In genomic region chrX:21373637-21374162, GRCh38 we compare ENCODE assay signal across 8 cellular contexts. TPM values are rescaled to one million over a fixed set of nuclear protein-coding genes. Genes with fewer than 3 reads are reported as not detected.
DNase-seq lines count a peak whose midpoint lies in the region; ATAC-seq and TF ChIP-seq lines count a peak whose summit lies in the region.

No MANE protein-coding gene starts in this region.

- H3K4me2 ChIP-seq in PC-3 (ENCODE audit: low read length): peak overlapping the region; percentile 75

- H3K4me1 Mint-ChIP-seq in brain: peaks cover 21% of the 10 kb centered on the region
- peaks cover 26% of the 10 kb centered on the region for H3K4me1 Mint-ChIP-seq in stimulated activated naive CD8-positive, alpha-beta T cell treated with anti-CD3 and anti-CD28 coated beads, Interleukin-15, Interleukin-2, amounts not matched to agents 100 ng/mL and 50 ng/mL, for 24 hours (ENCODE audit: low read depth)

- peak; percentile 35 for ATAC-seq in HG02852 (IDR thresholded peaks at IDR 0.05; ENCODE audit: unreplicated experiment)
- peak; percentile 58 for ATAC-seq in PC-3
- ATAC-seq in right lobe of liver: peak; percentile 59 to 64 (median 62)

- peak overlapping the region; percentile 81 to 92 (median 86) for H3K4me3 Mint-ChIP-seq in brain
- peak overlapping the region; percentile 71 for H3K4me3 Mint-ChIP-seq in stimulated activated naive CD8-positive, alpha-beta T cell treated with anti-CD3 and anti-CD28 coated beads, Interleukin-15, Interleukin-2, amounts not matched to agents 100 ng/mL and 50 ng/mL, for 24 hours

- no peak for TF ChIP-seq POLR2A in right lobe of liver (IDR thresholded peaks at IDR 0.05)

- no peaks in the 10 kb centered on the region for H3F3A ChIP-seq in PC-3 (ENCODE audit: low read length, unreplicated experiment)

- DNase-seq in NCI-H510A treated with DMSO at 0.1 percent for 48 hours (lab: John Stamatoyannopoulos, UW) (peak; percentile 27), NCI-H510A (lab: John Stamatoyannopoulos, UW) (no peak), PC-3 (no peak), right lobe of liver (peak in 2 of 3 donors; percentile 27 to 41), NCI-H1930 (lab: John Stamatoyannopoulos, UW) (no peak)

- CTCF ChIA-PET in PC-3 (lab: Charles Lee): no interaction called here

- 67% methylated on average over 8 of the region's 50 CpGs for WGBS in right lobe of liver (ENCODE audit: insufficient coverage, low coverage, low lambda C conversion rate, missing lambda C conversion rate)

- H3K27ac ChIP-seq in PC-3 (ENCODE audit: low read length): no peak overlapping the region
- H3K27ac ChIP-seq in right lobe of liver: no peak overlapping the region

- H4K20me1 ChIP-seq in PC-3 (ENCODE audit: low read length): no peaks in the 10 kb centered on the region

- H3K9me3 Mint-ChIP-seq in brain: no peaks in the 10 kb centered on the region
- no peaks in the 10 kb centered on the region for H3K9me3 Mint-ChIP-seq in stimulated activated naive CD8-positive, alpha-beta T cell treated with anti-CD3 and anti-CD28 coated beads, Interleukin-15, Interleukin-2, amounts not matched to agents 100 ng/mL and 50 ng/mL, for 24 hours

- TF ChIP-seq CTCF in PC-3 (conservative IDR thresholded peaks at IDR 0.05; ENCODE audit: low read depth, low read length) (no peak), brain (conservative IDR thresholded peaks at IDR 0.05) (no peak), right lobe of liver (IDR thresholded peaks at IDR 0.05) (no peak)

- H3K9ac ChIP-seq in PC-3 (ENCODE audit: low read length): no peak overlapping the region

- BruUV-seq in PC-3 (replicated peaks; lab: Mats Ljungman, UMichigan): no TSS peak

- no peaks in the 10 kb centered on the region for H3K36me3 Mint-ChIP-seq in brain
- no peaks in the 10 kb centered on the region for H3K36me3 Mint-ChIP-seq in stimulated activated naive CD8-positive, alpha-beta T cell treated with anti-CD3 and anti-CD28 coated beads, Interleukin-15, Interleukin-2, amounts not matched to agents 100 ng/mL and 50 ng/mL, for 24 hours (ENCODE audit: low read depth)

- POLR2A ChIA-PET in PC-3 (lab: Charles Lee; ENCODE audit: unreplicated experiment): no interaction called here

- no peaks in the 10 kb centered on the region for H3K36me3 ChIP-seq in PC-3 (ENCODE audit: low read depth, low read length)
- no peaks in the 10 kb centered on the region for H3K36me3 ChIP-seq in right lobe of liver

- no peaks in the 10 kb centered on the region for H3K9me2 ChIP-seq in PC-3 (replicated peaks; ENCODE audit: low read length)

- H3K27me3 Mint-ChIP-seq in brain: peaks cover 10% of the 10 kb centered on the region
- H3K27me3 Mint-ChIP-seq in stimulated activated naive CD8-positive, alpha-beta T cell treated with anti-CD3 and anti-CD28 coated beads, Interleukin-15, Interleukin-2, amounts not matched to agents 100 ng/mL and 50 ng/mL, for 24 hours: no peaks in the 10 kb centered on the region

- intact Hi-C loops in PC-3 (cut with micrococcal nuclease) (loop anchor here (10.0 kb wide), 1 partner anchor 849 kb away; no protein-coding TSS in a partner anchor), right lobe of liver (cut with DNase I) (no loop called here)

- no peaks in the 10 kb centered on the region for H3K79me2 ChIP-seq in PC-3 (ENCODE audit: low read length)

- peak overlapping the region; percentile 69 for H2AFZ ChIP-seq in PC-3 (ENCODE audit: low read length)

- H3K27ac Mint-ChIP-seq in brain: peak overlapping the region in 4 of 5 experiments; percentile 59 to 87 (median 70)
- no peak overlapping the region for H3K27ac Mint-ChIP-seq in stimulated activated naive CD8-positive, alpha-beta T cell treated with anti-CD3 and anti-CD28 coated beads, Interleukin-15, Interleukin-2, amounts not matched to agents 100 ng/mL and 50 ng/mL, for 24 hours

- H3K9me3 ChIP-seq in PC-3 (ENCODE audit: low read length): no peaks in the 10 kb centered on the region
- no peaks in the 10 kb centered on the region for H3K9me3 ChIP-seq in right lobe of liver

- H3K4me1 ChIP-seq in PC-3 (ENCODE audit: insufficient read depth, low read length) (no peaks in the 10 kb centered on the region), right lobe of liver (no peaks in the 10 kb centered on the region)

- H3K4me3 ChIP-seq in PC-3 (ENCODE audit: low read length) (peak overlapping the region; percentile 66), right lobe of liver (peak overlapping the region; percentile 48 to 61 (median 49))

- H3K27me3 ChIP-seq in PC-3 (ENCODE audit: low read length) (peaks cover 52% of the 10 kb centered on the region), right lobe of liver (peaks cover 0 to 3% of the 10 kb centered on the region in 2 donors)

RNA-seq across cellular contexts. Expression of gene CNKSR2, which starts 0.5 kb away (rescaled TPM):
- total RNA-seq in PC-3 (2014; rRNA removed) (2.0 and 5.4 TPM in 2 replicates), right lobe of liver (1 to 10 TPM; 1.4 to 5.6 (median 2.6) TPM)
- polyA plus RNA-seq in brain (ENCODE audit: insufficient read depth, low read depth, low replicate concordance): 9.9 TPM

Comparison
In these comparisons a context has a peak if more than half of its experiments do, and no peak if none do; other contexts are left out.
1. DNase-seq: peak in NCI-H510A treated with DMSO at 0.1 percent for 48 hours (single experiment) and right lobe of liver (2 of 3); none in NCI-H510A (single experiment), PC-3 (single experiment) and NCI-H1930 (0 of 2).
2. Peak in every context shown above with its lines, with median percentiles within 50 percentile points of each other: ATAC-seq.